Comparison of ENCODE assay signal across 21 cellular contexts in genomic region chr9:92279302-92279701, GRCh38. TPM values are rescaled to one million over a fixed set of nuclear protein-coding genes. Genes with fewer than 3 reads are reported as not detected.
DNase-seq lines count a peak whose midpoint lies in the region; ATAC-seq and TF ChIP-seq lines count a peak whose summit lies in the region.
"Had no signal": no experiment of that assay in that cellular context is flagged by ENCODE, and none has a peak within 500 bp of the region (broad histone marks: within the 10 kb centered on the region; RNA-seq: fewer than 3 reads in every experiment).

No MANE protein-coding gene starts in this region.

- peaks cover 69% of the 10 kb centered on the region for H3K36me3 Mint-ChIP-seq in T-helper 2 cell treated with Interferon-gamma antibody and Interleukin-4, amounts not matched to agents 5 μg/mL and 100 μg/mL, for 36 hours (ENCODE audit: low read depth)
- peaks cover 13 to 55% of the 10 kb centered on the region in 2 donors for H3K36me3 Mint-ChIP-seq in activated T-cell treated with anti-CD3 and anti-CD28 coated beads, Interleukin-2, amount 50 U/mL, for 72 hours (ENCODE audit: insufficient read depth in 2 of 2)
- H3K36me3 Mint-ChIP-seq in chondrocyte (ENCODE audit: low read depth), result peaks cover 55% of the 10 kb centered on the region
- peaks cover 36% of the 10 kb centered on the region for H3K36me3 Mint-ChIP-seq in progenitor cell of endocrine pancreas (ENCODE audit: insufficient read depth)
- peaks cover 51% of the 10 kb centered on the region for H3K36me3 Mint-ChIP-seq in mesothelial cell of epicardium

- H3K27me3 Mint-ChIP-seq in T-helper 2 cell treated with Interferon-gamma antibody and Interleukin-4, amounts not matched to agents 5 μg/mL and 100 μg/mL, for 36 hours (ENCODE audit: low read depth), result no peaks in the 10 kb centered on the region
- H3K27me3 Mint-ChIP-seq in activated T-cell treated with anti-CD3 and anti-CD28 coated beads, Interleukin-2, amount 50 U/mL, for 72 hours (ENCODE audit: low read depth), result no peaks in the 10 kb centered on the region
- H3K27me3 Mint-ChIP-seq in chondrocyte (ENCODE audit: low read depth), result no peaks in the 10 kb centered on the region
- no peaks in the 10 kb centered on the region for H3K27me3 Mint-ChIP-seq in progenitor cell of endocrine pancreas
- no peaks in the 10 kb centered on the region for H3K27me3 Mint-ChIP-seq in mesothelial cell of epicardium (ENCODE audit: low read depth)
- H3K27me3 Mint-ChIP-seq: B cell had no signal

- no peak for DNase-seq in T-helper 2 cell treated with Interferon-gamma antibody and Interleukin-4, amounts not matched to agents 5 μg/mL and 100 μg/mL, for 36 hours (ENCODE audit: low spot score)
- DNase-seq in T-helper 2 cell, result no peak
- no peak for DNase-seq in activated T-cell treated with anti-CD3 and anti-CD28 coated beads, Interleukin-2, amount 50 U/mL, for 72 hours
- DNase-seq in activated T-cell treated with anti-CD3 and anti-CD28 coated beads, Interleukin-2, amount 50 U/mL, for 1 hour, result no peak
- DNase-seq in chondrocyte (ENCODE audit: low spot score), result no peak
- no peak for DNase-seq in progenitor cell of endocrine pancreas (ENCODE audit: low spot score, unreplicated experiment)
- DNase-seq in mesothelial cell of epicardium (ENCODE audit: low spot score in 2 of 2, unreplicated experiment in 2 of 2), result no peak
- DNase-seq in GF-D8 (lab: John Stamatoyannopoulos, UW), result no peak
- DNase-seq: Calu3, DMS79 treated with DMSO at 0.1 percent for 48 hours, H9, NCI-H1048, NCI-H1417, NCI-H1694, NCI-H2029 treated with DMSO at 0.1 percent for 48 hours, NCI-H526 treated with DMSO at 0.1 percent for 48 hours, PC-9, SJCRH30 had no signal

- peak overlapping the region; percentile 75 for H3K27ac Mint-ChIP-seq in T-helper 2 cell treated with Interferon-gamma antibody and Interleukin-4, amounts not matched to agents 5 μg/mL and 100 μg/mL, for 36 hours
- peak overlapping the region; percentile 8 for H3K27ac Mint-ChIP-seq in activated T-cell treated with anti-CD3 and anti-CD28 coated beads, Interleukin-2, amount 50 U/mL, for 72 hours
- H3K27ac Mint-ChIP-seq in chondrocyte (ENCODE audit: unreplicated experiment) (peak overlapping the region; percentile 25), progenitor cell of endocrine pancreas (peak overlapping the region; percentile 22), mesothelial cell of epicardium (no peak overlapping the region)
- H3K27ac Mint-ChIP-seq: B cell, GM23338 had no signal

- H3K4me1 Mint-ChIP-seq in T-helper 2 cell treated with Interferon-gamma antibody and Interleukin-4, amounts not matched to agents 5 μg/mL and 100 μg/mL, for 36 hours (ENCODE audit: low read depth), result peaks cover 30% of the 10 kb centered on the region
- peaks cover 44% of the 10 kb centered on the region for H3K4me1 Mint-ChIP-seq in activated T-cell treated with anti-CD3 and anti-CD28 coated beads, Interleukin-2, amount 50 U/mL, for 72 hours (ENCODE audit: low read depth)
- peaks cover 19% of the 10 kb centered on the region for H3K4me1 Mint-ChIP-seq in chondrocyte (ENCODE audit: low read depth)
- no peaks in the 10 kb centered on the region for H3K4me1 Mint-ChIP-seq in progenitor cell of endocrine pancreas (ENCODE audit: low read depth)
- no peaks in the 10 kb centered on the region for H3K4me1 Mint-ChIP-seq in mesothelial cell of epicardium
- H3K4me1 Mint-ChIP-seq: B cell, GM23338, H9 had no signal

- TF ChIP-seq CTCF in chondrocyte (IDR thresholded peaks at IDR 0.05), result no peak
- TF ChIP-seq CTCF in progenitor cell of endocrine pancreas (IDR thresholded peaks at IDR 0.05; ENCODE audit: unreplicated experiment), result no peak
- no peak for TF ChIP-seq CTCF in mesothelial cell of epicardium (IDR thresholded peaks at IDR 0.05; ENCODE audit: unreplicated experiment)

- no peak overlapping the region for H3K4me3 Mint-ChIP-seq in T-helper 2 cell treated with Interferon-gamma antibody and Interleukin-4, amounts not matched to agents 5 μg/mL and 100 μg/mL, for 36 hours
- no peak overlapping the region for H3K4me3 Mint-ChIP-seq in activated T-cell treated with anti-CD3 and anti-CD28 coated beads, Interleukin-2, amount 50 U/mL, for 72 hours
- no peak overlapping the region for H3K4me3 Mint-ChIP-seq in chondrocyte (ENCODE audit: unreplicated experiment)
- H3K4me3 Mint-ChIP-seq in progenitor cell of endocrine pancreas (ENCODE audit: low read depth), result no peak overlapping the region
- no peak overlapping the region for H3K4me3 Mint-ChIP-seq in mesothelial cell of epicardium
- H3K4me3 Mint-ChIP-seq: B cell, GM23338, H9 had no signal

- ATAC-seq in activated T-cell treated with anti-CD3 and anti-CD28 coated beads, Interleukin-2, amount 50 U/mL, for 72 hours (replicated peaks in 1 of 2), result no peak
- ATAC-seq: GM23338, Right ventricle myocardium inferior had no signal

- H3K9me3 Mint-ChIP-seq in T-helper 2 cell treated with Interferon-gamma antibody and Interleukin-4, amounts not matched to agents 5 μg/mL and 100 μg/mL, for 36 hours, result no peaks in the 10 kb centered on the region
- no peaks in the 10 kb centered on the region for H3K9me3 Mint-ChIP-seq in activated T-cell treated with anti-CD3 and anti-CD28 coated beads, Interleukin-2, amount 50 U/mL, for 72 hours
- no peaks in the 10 kb centered on the region for H3K9me3 Mint-ChIP-seq in chondrocyte (ENCODE audit: low read depth)
- no peaks in the 10 kb centered on the region for H3K9me3 Mint-ChIP-seq in progenitor cell of endocrine pancreas (ENCODE audit: low read depth)
- H3K9me3 Mint-ChIP-seq in mesothelial cell of epicardium, result no peaks in the 10 kb centered on the region
- H3K9me3 Mint-ChIP-seq: GM23338, H9 had no signal

RNA-seq across cellular contexts. Expression of gene IARS1, which starts 14.2 kb away (rescaled TPM):
- total RNA-seq in activated T-cell treated with anti-CD3 and anti-CD28 coated beads, Interleukin-2, amount 50 U/mL, for 72 hours, result 100 to 1,000 TPM; 324 to 356 TPM
- 176 to 249 TPM (median 237 TPM) in 3 replicates for total RNA-seq in chondrocyte
- total RNA-seq in progenitor cell of endocrine pancreas, result 170 and 186 TPM in 2 replicates
- total RNA-seq in mesothelial cell of epicardium, result 117 to 127 TPM (median 126 TPM) in 3 replicates

RNA-seq across cellular contexts. Expression of gene NOL8, which starts 45.8 kb away (rescaled TPM):
- 10 to 100 TPM; 50.7 to 56.6 TPM for total RNA-seq in activated T-cell treated with anti-CD3 and anti-CD28 coated beads, Interleukin-2, amount 50 U/mL, for 72 hours
- total RNA-seq in chondrocyte, result 28.3 to 39.7 TPM (median 30.5 TPM) in 3 replicates
- total RNA-seq in progenitor cell of endocrine pancreas, result 37.7 and 38.3 TPM in 2 replicates
- 39.0 to 43.4 TPM (median 42.7 TPM) in 3 replicates for total RNA-seq in mesothelial cell of epicardium

RNA-seq across cellular contexts. Expression of gene CENPP, which starts 46.5 kb away (rescaled TPM):
- total RNA-seq in activated T-cell treated with anti-CD3 and anti-CD28 coated beads, Interleukin-2, amount 50 U/mL, for 72 hours, result 10 to 100 TPM; 25.2 to 28.2 TPM
- total RNA-seq in chondrocyte (7.7 to 19.7 TPM (median 9.2 TPM) in 3 replicates), progenitor cell of endocrine pancreas (5.0 and 6.9 TPM in 2 replicates), mesothelial cell of epicardium (6.0 to 7.8 TPM (median 7.4 TPM) in 3 replicates)
